Comparison of ENCODE assay signal across 8 cellular contexts in the genomic region with DNA sequence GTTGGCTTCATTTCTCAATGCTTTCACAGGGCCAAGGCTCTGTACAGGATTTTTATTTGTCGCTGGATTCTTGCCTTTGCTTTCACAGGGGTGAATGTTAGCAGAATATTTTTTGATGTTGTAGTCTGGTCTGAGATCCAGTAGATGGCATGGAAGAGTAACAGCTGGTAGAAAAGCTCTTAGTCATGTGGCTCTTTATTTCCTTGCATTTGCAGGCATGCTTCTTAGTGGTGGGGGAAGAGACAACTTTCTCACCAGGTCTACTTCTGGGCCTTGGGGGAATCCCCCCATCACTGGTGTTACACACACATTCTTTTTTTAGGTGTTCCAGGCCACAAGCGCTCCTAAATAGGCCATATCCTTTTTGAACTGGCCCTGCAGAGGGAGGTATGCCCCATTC. TPM values are rescaled to one million over a fixed set of nuclear protein-coding genes. Genes with fewer than 3 reads are reported as not detected.
DNase-seq lines count a peak whose midpoint lies in the region; ATAC-seq and TF ChIP-seq lines count a peak whose summit lies in the region.

No MANE protein-coding gene starts in this region.

- CTCF ChIA-PET in HEK293T (lab: Yijun Ruan, JAX), result no interaction called here

- H3K27me3 ChIP-seq in kidney epithelial cell (ENCODE audit: control insufficient read depth, insufficient read depth, low read length), result no peaks in the 10 kb centered on the region

- POLR2A ChIA-PET in HEK293T (lab: Yijun Ruan, JAX), result no interaction called here

- ATAC-seq in HG03108 (IDR thresholded peaks at IDR 0.05; ENCODE audit: unreplicated experiment), result no peak

- H3K36me3 ChIP-seq in kidney epithelial cell (ENCODE audit: control insufficient read depth, insufficient read depth, low read length), result no peaks in the 10 kb centered on the region

- H3K4me3 ChIP-seq in GM12865 (ENCODE audit: low read depth, low read length) (no peak overlapping the region), kidney epithelial cell (ENCODE audit: low read depth, low read length) (no peak overlapping the region)

- DNase-seq in GM12865 (ENCODE audit: low read depth) (peak; percentile 36), HEK293T (ENCODE audit: extremely low spot score) (peak; percentile 10), OCI-M1 (lab: John Stamatoyannopoulos, UW) (peak; percentile 41), kidney epithelial cell (ENCODE audit: low read depth) (peak; percentile 0), NCI-H1105 treated with DMSO at 0.1 percent for 48 hours (lab: John Stamatoyannopoulos, UW) (no peak)
- no peak for DNase-seq in activated T-cell treated with anti-CD3 and anti-CD28 coated beads, Interleukin-2, amount 50 U/mL, for 1 hour
- no peak for DNase-seq in stimulated activated CD4-positive, alpha-beta T cell treated with anti-CD3 and anti-CD28 coated beads, Interleukin-2, amount 100 ng/mL, for 24 hours

- peak; percentile 23 for TF ChIP-seq CTCF in GM12865 (IDR thresholded peaks at IDR 0.05; ENCODE audit: insufficient read depth, low read depth, low read length, missing control alignments)
- TF ChIP-seq CTCF in kidney epithelial cell (IDR thresholded peaks at IDR 0.05; ENCODE audit: insufficient read depth, low read length, poor library complexity, severe bottlenecking), result peak; percentile 37

TF ChIP-seq in HEK293T, 16 proteins besides CTCF, POLR2A, EP300 and RAD21:
- TF ChIP-seq HDGF (IDR thresholded peaks at IDR 0.05; ENCODE audit: borderline replicate concordance) (no peak), ARNT (IDR thresholded peaks at IDR 0.05) (no peak), LEF1 (IDR thresholded peaks at IDR 0.05; ENCODE audit: borderline replicate concordance) (no peak), FOXA1 (IDR thresholded peaks at IDR 0.05) (no peak), FOXM1 (IDR thresholded peaks at IDR 0.05; ENCODE audit: borderline replicate concordance) (no peak), NFRKB (IDR thresholded peaks at IDR 0.05) (no peak), CTBP1 (IDR thresholded peaks at IDR 0.05; ENCODE audit: borderline replicate concordance) (no peak), ZNF384 (IDR thresholded peaks at IDR 0.05) (no peak)

RNA-seq across cellular contexts. Expression of gene DKK2, which starts 58.2 kb away (rescaled TPM):
- not detected in 2 replicates for total RNA-seq in kidney epithelial cell

Comparison
In these comparisons a context has a peak if more than half of its experiments do, and no peak if none do; other contexts are left out.
1. DNase-seq: peak in GM12865 (single experiment), HEK293T (single experiment), OCI-M1 (single experiment) and kidney epithelial cell (single experiment); none in NCI-H1105 treated with DMSO at 0.1 percent for 48 hours (single experiment), activated T-cell treated with anti-CD3 and anti-CD28 coated beads, Interleukin-2, amount 50 U/mL, for 1 hour (single experiment) and stimulated activated CD4-positive, alpha-beta T cell treated with anti-CD3 and anti-CD28 coated beads, Interleukin-2, amount 100 ng/mL, for 24 hours (0 of 2).